In the genomic region with DNA sequence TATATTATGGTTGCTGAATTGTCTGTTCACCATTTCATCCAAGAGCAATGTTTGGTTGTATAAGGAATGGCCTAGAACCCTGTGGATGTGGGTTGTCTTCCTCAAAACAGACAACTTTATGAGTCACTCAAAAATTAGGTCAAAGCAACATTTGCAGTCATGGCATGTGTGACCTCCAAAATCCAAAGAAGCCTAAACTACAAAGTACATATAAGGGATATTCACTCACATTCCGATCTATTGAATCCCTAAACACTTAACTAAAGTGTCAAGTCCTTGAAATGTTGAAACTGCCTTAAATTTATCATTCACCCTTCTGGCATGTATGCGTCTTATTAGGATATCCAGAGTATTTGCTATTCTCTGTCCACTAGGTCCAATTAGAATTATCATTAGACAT, we compare ENCODE assay signal across 23 cellular contexts.
"Had no signal": no experiment of that assay in that cellular context is flagged by ENCODE, and none has a peak within 500 bp of the region (broad histone marks: within the 10 kb centered on the region; RNA-seq: fewer than 3 reads in every experiment).

No MANE protein-coding gene starts in this region.

- H3K27me3 ChIP-seq: ovary, sigmoid colon, spleen, testis, tibial artery had no signal

- H3K36me3 ChIP-seq: ovary, sigmoid colon, spleen, tibial artery had no signal

- H3K4me3 Mint-ChIP-seq: memory B cell; natural killer cell; stimulated activated memory B cell treated with anti-CD40 and anti-IgM and Interleukin-4, amounts not matched to agents 10 μg/mL and 1 μg/mL and 100 μg/mL, for 72 hours; type B pancreatic cell had no signal

- DNase-seq: foreskin melanocyte; hypothalamus; kidney; natural killer cell; occipital lobe; ovary; posterior cingulate gyrus; psoas muscle; right cardiac atrium; sigmoid colon; spleen; stimulated activated CD4-positive, alpha-beta T cell treated with anti-CD3 and anti-CD28 coated beads, Interleukin-4, amount 100 ng/mL, for 4 hours; stimulated activated naive CD8-positive, alpha-beta T cell treated with anti-CD3 and anti-CD28 coated beads, Interleukin-15, Interleukin-2, amounts not matched to agents 100 U/mL and 50 U/mL, for 24 hours; substantia nigra; testis; tibial artery had no signal

- H3K9me3 ChIP-seq: ovary, testis, tibial artery had no signal

- H3K27me3 Mint-ChIP-seq: memory B cell; stimulated activated memory B cell treated with anti-CD40 and anti-IgM and Interleukin-4, amounts not matched to agents 10 μg/mL and 1 μg/mL and 100 μg/mL, for 72 hours; type B pancreatic cell had no signal

- FAIRE-seq: kidney had no signal

- ATAC-seq: left lobe of liver; natural killer cell; psoas muscle; right cardiac atrium; stimulated activated memory B cell treated with anti-CD40 and anti-IgM and Interleukin-4, amounts not matched to agents 10 μg/mL and 1 μg/mL and 100 μg/mL, for 72 hours; stimulated activated naive CD8-positive, alpha-beta T cell treated with anti-CD3 and anti-CD28 coated beads, Interleukin-15, Interleukin-2, amounts not matched to agents 100 U/mL and 50 U/mL, for 24 hours had no signal

- H3K27ac Mint-ChIP-seq: memory B cell; natural killer cell; stimulated activated memory B cell treated with anti-CD40 and anti-IgM and Interleukin-4, amounts not matched to agents 10 μg/mL and 1 μg/mL and 100 μg/mL, for 72 hours; type B pancreatic cell had no signal

- H3K4me3 ChIP-seq: coronary artery, lung, ovary, psoas muscle, sigmoid colon, skin epidermis, spleen, testis, tibial artery had no signal

- H3K27ac ChIP-seq: coronary artery, ovary, psoas muscle, sigmoid colon, skin epidermis, spleen, testis, tibial artery had no signal

- H3K36me3 Mint-ChIP-seq: memory B cell; natural killer cell; stimulated activated memory B cell treated with anti-CD40 and anti-IgM and Interleukin-4, amounts not matched to agents 10 μg/mL and 1 μg/mL and 100 μg/mL, for 72 hours; type B pancreatic cell had no signal

- H3K4me1 ChIP-seq: psoas muscle, sigmoid colon, spleen, testis, tibial artery had no signal

- H3K4me1 Mint-ChIP-seq: memory B cell; natural killer cell; stimulated activated memory B cell treated with anti-CD40 and anti-IgM and Interleukin-4, amounts not matched to agents 10 μg/mL and 1 μg/mL and 100 μg/mL, for 72 hours had no signal
